ENCODE assay signal across 8 cellular contexts in the genomic region with DNA sequence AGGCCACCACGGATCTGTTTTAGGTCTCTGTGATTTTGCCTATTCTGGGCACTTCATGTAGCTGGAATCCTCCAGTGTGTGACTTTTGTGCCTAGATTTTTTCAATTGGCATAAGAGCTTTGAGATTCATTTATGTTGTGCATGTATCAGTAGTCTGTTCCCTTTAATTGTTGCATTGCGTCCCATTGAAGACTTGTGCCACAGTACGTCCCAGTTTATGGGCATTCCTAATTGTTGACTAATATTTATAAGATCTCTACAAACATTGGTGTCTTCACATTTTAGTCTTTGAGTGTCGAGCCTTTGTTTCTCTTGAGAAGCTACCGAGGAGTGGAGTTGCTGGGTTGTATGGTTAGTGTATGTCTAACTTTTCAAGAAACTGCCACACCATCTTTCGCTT. TPM values are rescaled to one million over a fixed set of nuclear protein-coding genes. Genes with fewer than 3 reads are reported as not detected.
DNase-seq lines count a peak whose midpoint lies in the region; TF ChIP-seq lines count a peak whose summit lies in the region.

No MANE protein-coding gene starts in this region.

- H3K9me3 Mint-ChIP-seq in activated CD4-positive, alpha-beta T cell treated with anti-CD3 and anti-CD28 coated beads, Interleukin-2, amount 10 ng/mL, durations not matched to agents 7 days and 5 days, result no peaks in the 10 kb centered on the region

- DNase-seq in activated CD4-positive, alpha-beta T cell treated with anti-CD3 and anti-CD28 coated beads, Interleukin-2, amount 10 ng/mL, durations not matched to agents 7 days and 5 days, result no peak
- DNase-seq in activated CD4-positive, alpha-beta T cell treated with anti-CD3 and anti-CD28 coated beads for 4 hours, result no peak
- peak; percentile 38 for DNase-seq in superior temporal gyrus (ENCODE audit: extremely low spot score)
- DNase-seq in HuH-7.5 (ENCODE audit: low spot score), result no peak
- no peak for DNase-seq in COLO668 (lab: John Stamatoyannopoulos, UW; ENCODE audit: unreplicated experiment)
- no peak for DNase-seq in NOMO-1 (lab: John Stamatoyannopoulos, UW; ENCODE audit: unreplicated experiment in 2 of 2)

- H3K4me3 Mint-ChIP-seq in activated CD4-positive, alpha-beta T cell treated with anti-CD3 and anti-CD28 coated beads, Interleukin-2, amount 10 ng/mL, durations not matched to agents 7 days and 5 days, result peak overlapping the region; percentile 72

- no peaks in the 10 kb centered on the region for H3K27me3 ChIP-seq in SU-DHL-6 (ENCODE audit: low read length)
- H3K27me3 ChIP-seq in iPS-18a (ENCODE audit: control insufficient read depth, insufficient read depth, low read length), result peaks cover 14% of the 10 kb centered on the region

- POLR2A ChIA-PET in activated CD4-positive, alpha-beta T cell treated with anti-CD3 and anti-CD28 coated beads, Interleukin-2, amount 10 ng/mL, durations not matched to agents 7 days and 5 days (lab: Charles Lee), result no interaction called here

- H2AFZ ChIP-seq in SU-DHL-6 (ENCODE audit: low read depth, low read length, severe bottlenecking), result peak overlapping the region; percentile 64

- H3K9me3 ChIP-seq in SU-DHL-6 (ENCODE audit: insufficient read depth, low read length), result no peaks in the 10 kb centered on the region
- no peaks in the 10 kb centered on the region for H3K9me3 ChIP-seq in iPS-18a (ENCODE audit: control insufficient read depth, low read depth, low read length)

- H3K36me3 Mint-ChIP-seq in activated CD4-positive, alpha-beta T cell treated with anti-CD3 and anti-CD28 coated beads, Interleukin-2, amount 10 ng/mL, durations not matched to agents 7 days and 5 days (ENCODE audit: low read depth), result no peaks in the 10 kb centered on the region

- peak overlapping the region; percentile 62 for H3K4me2 ChIP-seq in SU-DHL-6 (ENCODE audit: low read depth, low read length, poor library complexity, severe bottlenecking)

- no peak overlapping the region for H3K27ac ChIP-seq in SU-DHL-6 (ENCODE audit: low read depth, low read length)
- no peak overlapping the region for H3K27ac ChIP-seq in iPS-18a (ENCODE audit: low read length)

- H3K79me2 ChIP-seq in SU-DHL-6 (ENCODE audit: insufficient read depth, low read length), result no peaks in the 10 kb centered on the region

- no peaks in the 10 kb centered on the region for H3F3A ChIP-seq in SU-DHL-6 (ENCODE audit: insufficient read depth)

- no peak overlapping the region for H3K27ac Mint-ChIP-seq in activated CD4-positive, alpha-beta T cell treated with anti-CD3 and anti-CD28 coated beads, Interleukin-2, amount 10 ng/mL, durations not matched to agents 7 days and 5 days

- no peak for TF ChIP-seq CTCF in SU-DHL-6 (IDR thresholded peaks at IDR 0.05; ENCODE audit: insufficient read depth, low read length, poor library complexity, severe bottlenecking)

- H4K20me1 ChIP-seq in SU-DHL-6 (ENCODE audit: low read depth, low read length), result no peaks in the 10 kb centered on the region

- H3K4me3 ChIP-seq in SU-DHL-6 (ENCODE audit: insufficient read depth, low read length, poor library complexity, severe bottlenecking) (no peak overlapping the region), iPS-18a (ENCODE audit: low read length) (peak overlapping the region; percentile 46)

- CTCF ChIA-PET in activated CD4-positive, alpha-beta T cell treated with anti-CD3 and anti-CD28 coated beads, Interleukin-2, amount 10 ng/mL, durations not matched to agents 7 days and 5 days (lab: Charles Lee), result interaction anchor here (1.2 to 1.6 kb wide), 3 partner anchors 14 to 34 kb away, joined by 3 read pairs; a partner anchor contains a TSS

- H3K9ac ChIP-seq in SU-DHL-6 (ENCODE audit: low read length), result 0 out of 2 replicates have a peak overlapping the region, but pooled peaks have one; percentile 19
- no peak overlapping the region for H3K9ac ChIP-seq in iPS-18a (ENCODE audit: low read length)

- H3K4me1 Mint-ChIP-seq in activated CD4-positive, alpha-beta T cell treated with anti-CD3 and anti-CD28 coated beads, Interleukin-2, amount 10 ng/mL, durations not matched to agents 7 days and 5 days, result peaks cover 13% of the 10 kb centered on the region

- H3K36me3 ChIP-seq in SU-DHL-6 (ENCODE audit: low read length) (no peaks in the 10 kb centered on the region), iPS-18a (ENCODE audit: control insufficient read depth, low read depth, low read length) (no peaks in the 10 kb centered on the region)

- H3K4me1 ChIP-seq in iPS-18a (ENCODE audit: control insufficient read depth, low read depth, low read length), result peaks cover 16% of the 10 kb centered on the region

- H3K27me3 Mint-ChIP-seq in activated CD4-positive, alpha-beta T cell treated with anti-CD3 and anti-CD28 coated beads, Interleukin-2, amount 10 ng/mL, durations not matched to agents 7 days and 5 days, result peaks cover 5% of the 10 kb centered on the region

- H3K9me2 ChIP-seq in SU-DHL-6 (replicated peaks; ENCODE audit: insufficient read depth, low read length), result no peaks in the 10 kb centered on the region

RNA-seq across cellular contexts. Expression of a gene that starts 0.7 kb away (rescaled TPM):
- 1 to 10 TPM; 8.4 to 9.7 TPM for total RNA-seq in activated CD4-positive, alpha-beta T cell treated with anti-CD3 and anti-CD28 coated beads, Interleukin-2, amount 10 ng/mL, durations not matched to agents 7 days and 5 days

RNA-seq across cellular contexts. Expression of a gene that starts 33.9 kb away (rescaled TPM):
- 10 to 100 TPM; 73.6 to 83.0 TPM for total RNA-seq in activated CD4-positive, alpha-beta T cell treated with anti-CD3 and anti-CD28 coated beads, Interleukin-2, amount 10 ng/mL, durations not matched to agents 7 days and 5 days

RNA-seq across cellular contexts. Expression of a gene that starts 34.4 kb away (rescaled TPM):
- total RNA-seq in activated CD4-positive, alpha-beta T cell treated with anti-CD3 and anti-CD28 coated beads, Interleukin-2, amount 10 ng/mL, durations not matched to agents 7 days and 5 days, result 10 to 100 TPM; 61.8 to 62.4 TPM

RNA-seq across cellular contexts. Expression of a gene that starts 54.0 kb away (rescaled TPM):
- 1 to 10 TPM; 8.6 to 9.0 TPM for total RNA-seq in activated CD4-positive, alpha-beta T cell treated with anti-CD3 and anti-CD28 coated beads, Interleukin-2, amount 10 ng/mL, durations not matched to agents 7 days and 5 days
